In the genomic region with DNA sequence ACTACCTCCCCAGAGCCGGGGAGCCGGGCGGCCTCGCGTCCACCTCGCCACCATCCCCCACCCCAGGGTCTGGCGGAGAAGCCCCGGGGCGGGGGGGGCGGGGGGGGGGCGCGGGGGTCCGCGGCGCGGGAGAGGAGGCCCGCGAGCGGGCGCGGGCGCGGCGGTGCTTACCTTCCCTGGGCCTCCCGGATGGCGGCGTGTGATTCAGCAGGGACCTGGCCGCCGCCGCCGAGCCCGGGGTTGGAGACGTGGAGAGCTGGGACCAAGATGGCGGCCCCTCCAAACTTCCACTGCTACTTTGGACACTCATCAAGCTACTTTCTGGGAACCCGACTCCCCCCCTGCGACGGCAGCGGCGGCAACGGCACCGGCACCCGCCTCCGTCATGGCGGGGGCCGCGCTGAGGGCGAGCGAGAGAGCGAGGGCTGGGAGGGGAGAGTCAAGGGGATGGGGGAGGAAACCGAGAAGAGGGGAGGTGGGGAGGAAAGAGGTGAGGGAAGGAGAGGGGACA, we compare ENCODE assay signal across 8 cellular contexts.
DNase-seq lines count a peak whose midpoint lies in the region; ATAC-seq and TF ChIP-seq lines count a peak whose summit lies in the region.

No MANE protein-coding gene starts in this region.

- no peak for TF ChIP-seq CTCF in epithelial cell of esophagus (IDR thresholded peaks at IDR 0.05; ENCODE audit: insufficient read depth, low read depth, low read length, missing control alignments)

- ATAC-seq in HG03095 (IDR thresholded peaks at IDR 0.05; ENCODE audit: unreplicated experiment), result peak; percentile 17

- no peaks in the 10 kb centered on the region for H3K36me3 ChIP-seq in mucosa of stomach (ENCODE audit: control insufficient read depth, insufficient read depth, low read length)

- peak overlapping the region; percentile 93 for H3K9ac ChIP-seq in mucosa of stomach (ENCODE audit: low read length)

- DNase-seq in SIG-M5 treated with dmso at 0.1 percent for 504 hours (lab: John Stamatoyannopoulos, UW; ENCODE audit: unreplicated experiment), result peak; percentile 81
- no peak for DNase-seq in SIG-M5 (lab: John Stamatoyannopoulos, UW)
- DNase-seq in NCI-H526 treated with DMSO at 0.1 percent for 48 hours (lab: John Stamatoyannopoulos, UW), result peak; percentile 70
- peak; percentile 50 for DNase-seq in activated T-cell treated with anti-CD3 and anti-CD28 coated beads for 1 hour (ENCODE audit: low read depth)
- DNase-seq in epithelial cell of esophagus (ENCODE audit: low read depth), result peak; percentile 76
- peak; percentile 51 for DNase-seq in stimulated activated CD8-positive, alpha-beta memory T cell treated with anti-CD3 and anti-CD28 coated beads, Interleukin-4, amount 100 ng/mL, for 24 hours (ENCODE audit: low read depth)

- H3K9me3 ChIP-seq in mucosa of stomach (ENCODE audit: control insufficient read depth, low read length), result no peaks in the 10 kb centered on the region

- peak overlapping the region; percentile 85 for H3K4me3 ChIP-seq in epithelial cell of esophagus (ENCODE audit: low read length)
- H3K4me3 ChIP-seq in mucosa of stomach (ENCODE audit: low read length), result peak overlapping the region; percentile 64

- H3K4me1 ChIP-seq in mucosa of stomach (ENCODE audit: control insufficient read depth, insufficient read depth, low read length), result no peaks in the 10 kb centered on the region

- no peaks in the 10 kb centered on the region for H3K27me3 ChIP-seq in mucosa of stomach (ENCODE audit: control insufficient read depth, insufficient read depth, low read length)
